Comparison of ENCODE assay signal across 1 cellular context in the genomic region with DNA sequence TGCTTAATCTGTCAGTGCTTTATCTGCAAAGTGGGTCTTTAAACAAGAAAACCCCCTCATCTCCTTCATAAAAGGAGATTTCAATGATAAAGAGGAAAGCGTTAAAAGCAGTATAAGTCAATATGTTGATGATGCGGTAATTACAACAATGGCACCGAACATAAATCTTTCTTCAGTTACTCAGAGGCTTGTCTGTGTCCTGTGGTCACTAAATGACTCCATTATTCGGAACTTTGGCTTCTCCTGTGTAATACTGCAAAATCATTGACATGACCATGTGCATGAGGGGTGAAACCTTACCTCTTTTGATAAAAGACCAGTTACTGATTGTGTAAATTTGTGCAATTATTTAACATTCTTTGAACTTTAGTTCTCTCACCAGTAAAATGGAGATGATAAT.
TF ChIP-seq lines count a peak whose summit lies in the region.

No MANE protein-coding gene starts in this region.

TF ChIP-seq in HepG2, 621 proteins besides CTCF, POLR2A, EP300 and RAD21 (continued from another document):
- TF ChIP-seq, protein P1, sequence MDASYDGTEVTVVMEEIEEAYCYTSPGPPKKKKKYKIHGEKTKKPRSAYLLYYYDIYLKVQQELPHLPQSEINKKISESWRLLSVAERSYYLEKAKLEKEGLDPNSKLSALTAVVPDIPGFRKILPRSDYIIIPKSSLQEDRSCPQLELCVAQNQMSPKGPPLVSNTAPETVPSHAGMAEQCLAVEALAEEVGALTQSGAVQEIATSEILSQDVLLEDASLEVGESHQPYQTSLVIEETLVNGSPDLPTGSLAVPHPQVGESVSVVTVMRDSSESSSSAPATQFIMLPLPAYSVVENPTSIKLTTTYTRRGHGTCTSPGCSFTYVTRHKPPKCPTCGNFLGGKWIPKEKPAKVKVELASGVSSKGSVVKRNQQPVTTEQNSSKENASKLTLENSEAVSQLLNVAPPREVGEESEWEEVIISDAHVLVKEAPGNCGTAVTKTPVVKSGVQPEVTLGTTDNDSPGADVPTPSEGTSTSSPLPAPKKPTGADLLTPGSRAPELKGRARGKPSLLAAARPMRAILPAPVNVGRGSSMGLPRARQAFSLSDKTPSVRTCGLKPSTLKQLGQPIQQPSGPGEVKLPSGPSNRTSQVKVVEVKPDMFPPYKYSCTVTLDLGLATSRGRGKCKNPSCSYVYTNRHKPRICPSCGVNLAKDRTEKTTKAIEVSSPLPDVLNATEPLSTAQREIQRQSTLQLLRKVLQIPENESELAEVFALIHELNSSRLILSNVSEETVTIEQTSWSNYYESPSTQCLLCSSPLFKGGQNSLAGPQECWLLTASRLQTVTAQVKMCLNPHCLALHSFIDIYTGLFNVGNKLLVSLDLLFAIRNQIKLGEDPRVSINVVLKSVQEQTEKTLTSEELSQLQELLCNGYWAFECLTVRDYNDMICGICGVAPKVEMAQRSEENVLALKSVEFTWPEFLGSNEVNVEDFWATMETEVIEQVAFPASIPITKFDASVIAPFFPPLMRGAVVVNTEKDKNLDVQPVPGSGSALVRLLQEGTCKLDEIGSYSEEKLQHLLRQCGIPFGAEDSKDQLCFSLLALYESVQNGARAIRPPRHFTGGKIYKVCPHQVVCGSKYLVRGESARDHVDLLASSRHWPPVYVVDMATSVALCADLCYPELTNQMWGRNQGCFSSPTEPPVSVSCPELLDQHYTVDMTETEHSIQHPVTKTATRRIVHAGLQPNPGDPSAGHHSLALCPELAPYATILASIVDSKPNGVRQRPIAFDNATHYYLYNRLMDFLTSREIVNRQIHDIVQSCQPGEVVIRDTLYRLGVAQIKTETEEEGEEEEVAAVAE (CRISPR knock-in tag; IDR thresholded peaks at IDR 0.05; ENCODE audit: borderline replicate concordance), result no peak
- TF ChIP-seq, protein P2, sequence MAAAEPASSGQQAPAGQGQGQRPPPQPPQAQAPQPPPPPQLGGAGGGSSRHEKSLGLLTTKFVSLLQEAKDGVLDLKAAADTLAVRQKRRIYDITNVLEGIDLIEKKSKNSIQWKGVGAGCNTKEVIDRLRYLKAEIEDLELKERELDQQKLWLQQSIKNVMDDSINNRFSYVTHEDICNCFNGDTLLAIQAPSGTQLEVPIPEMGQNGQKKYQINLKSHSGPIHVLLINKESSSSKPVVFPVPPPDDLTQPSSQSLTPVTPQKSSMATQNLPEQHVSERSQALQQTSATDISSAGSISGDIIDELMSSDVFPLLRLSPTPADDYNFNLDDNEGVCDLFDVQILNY (CRISPR knock-in tag; conservative IDR thresholded peaks at IDR 0.05), result no peak
- TF ChIP-seq ZNF747 (CRISPR knock-in tag; IDR thresholded peaks at IDR 0.05; ENCODE audit: borderline replicate concordance) (no peak), TBL1XR1 (IDR thresholded peaks at IDR 0.05; ENCODE audit: borderline replicate concordance, low read length, partially characterized antibody) (no peak), BORCS8-MEF2B (CRISPR knock-in tag; IDR thresholded peaks at IDR 0.05) (no peak), ZNF670 (CRISPR knock-in tag; IDR thresholded peaks at IDR 0.05; ENCODE audit: borderline replicate concordance) (no peak), ZNF607 (CRISPR knock-in tag; IDR thresholded peaks at IDR 0.05; ENCODE audit: borderline replicate concordance) (no peak), RBM39 (IDR thresholded peaks at IDR 0.05; ENCODE audit: low read depth, low read length, poor library complexity, severe bottlenecking) (no peak), MYC (CRISPR knock-in tag; IDR thresholded peaks at IDR 0.05; ENCODE audit: borderline replicate concordance) (no peak), ZEB1 (IDR thresholded peaks at IDR 0.05; ENCODE audit: insufficient replicate concordance, low read depth) (no peak), GLI4 (CRISPR knock-in tag; IDR thresholded peaks at IDR 0.05; ENCODE audit: borderline replicate concordance) (no peak), KDM1A (CRISPR knock-in tag; IDR thresholded peaks at IDR 0.05) (no peak), ZNF460 (CRISPR knock-in tag; IDR thresholded peaks at IDR 0.05; ENCODE audit: borderline replicate concordance) (no peak), ZFP36L1 (CRISPR knock-in tag; IDR thresholded peaks at IDR 0.05) (no peak), ZSCAN21 (CRISPR knock-in tag; IDR thresholded peaks at IDR 0.05; ENCODE audit: borderline replicate concordance) (no peak)
- TF ChIP-seq, protein P3, sequence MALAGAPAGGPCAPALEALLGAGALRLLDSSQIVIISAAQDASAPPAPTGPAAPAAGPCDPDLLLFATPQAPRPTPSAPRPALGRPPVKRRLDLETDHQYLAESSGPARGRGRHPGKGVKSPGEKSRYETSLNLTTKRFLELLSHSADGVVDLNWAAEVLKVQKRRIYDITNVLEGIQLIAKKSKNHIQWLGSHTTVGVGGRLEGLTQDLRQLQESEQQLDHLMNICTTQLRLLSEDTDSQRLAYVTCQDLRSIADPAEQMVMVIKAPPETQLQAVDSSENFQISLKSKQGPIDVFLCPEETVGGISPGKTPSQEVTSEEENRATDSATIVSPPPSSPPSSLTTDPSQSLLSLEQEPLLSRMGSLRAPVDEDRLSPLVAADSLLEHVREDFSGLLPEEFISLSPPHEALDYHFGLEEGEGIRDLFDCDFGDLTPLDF (CRISPR knock-in tag; IDR thresholded peaks at IDR 0.05), result no peak
- TF ChIP-seq, protein P4, sequence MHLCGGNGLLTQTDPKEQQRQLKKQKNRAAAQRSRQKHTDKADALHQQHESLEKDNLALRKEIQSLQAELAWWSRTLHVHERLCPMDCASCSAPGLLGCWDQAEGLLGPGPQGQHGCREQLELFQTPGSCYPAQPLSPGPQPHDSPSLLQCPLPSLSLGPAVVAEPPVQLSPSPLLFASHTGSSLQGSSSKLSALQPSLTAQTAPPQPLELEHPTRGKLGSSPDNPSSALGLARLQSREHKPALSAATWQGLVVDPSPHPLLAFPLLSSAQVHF (CRISPR knock-in tag; IDR thresholded peaks at IDR 0.05), result no peak
- TF ChIP-seq, protein P5, sequence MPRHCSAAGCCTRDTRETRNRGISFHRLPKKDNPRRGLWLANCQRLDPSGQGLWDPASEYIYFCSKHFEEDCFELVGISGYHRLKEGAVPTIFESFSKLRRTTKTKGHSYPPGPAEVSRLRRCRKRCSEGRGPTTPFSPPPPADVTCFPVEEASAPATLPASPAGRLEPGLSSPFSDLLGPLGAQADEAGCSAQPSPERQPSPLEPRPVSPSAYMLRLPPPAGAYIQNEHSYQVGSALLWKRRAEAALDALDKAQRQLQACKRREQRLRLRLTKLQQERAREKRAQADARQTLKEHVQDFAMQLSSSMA (CRISPR knock-in tag; IDR thresholded peaks at IDR 0.05), result no peak
